In genomic region chr1:58815069-58815679, GRCh38 we compare ENCODE assay signal across 8 cellular contexts. TPM values are rescaled to one million over a fixed set of nuclear protein-coding genes. Genes with fewer than 3 reads are reported as not detected.
DNase-seq lines count a peak whose midpoint lies in the region; ATAC-seq and TF ChIP-seq lines count a peak whose summit lies in the region.

No MANE protein-coding gene starts in this region.

- H3K9ac ChIP-seq in BLaER1 (peak overlapping the region; percentile 76), iPS-15b (ENCODE audit: low read depth, low read length) (no peak overlapping the region)

- 4% methylated on average over 22 to 36 of the region's 36 CpGs for WGBS in body of pancreas, 2 donors

- intact Hi-C loops in body of pancreas (cut with DNase I): no loop called here
- intact Hi-C loops in gastrocnemius medialis (cut with DNase I; ENCODE audit: low total_unique reads): no loop called here

- H3K27ac ChIP-seq in BLaER1 (peak overlapping the region; percentile 19; the same call in 1 of the 2 replicates), body of pancreas (peak overlapping the region; percentile 80 to 96 (median 90)), gastrocnemius medialis (peak overlapping the region; percentile 89 to 94 (median 92))

- H3K4me1 ChIP-seq in BLaER1 (peaks cover 21% of the 10 kb centered on the region), body of pancreas (peaks cover 55% of the 10 kb centered on the region), iPS-15b (ENCODE audit: control insufficient read depth, insufficient read depth, low read length) (no peaks in the 10 kb centered on the region), gastrocnemius medialis (peaks cover 0 to 6% of the 10 kb centered on the region in 2 donors)

- TF ChIP-seq CTCF in body of pancreas (IDR thresholded peaks at IDR 0.05) (peak in 4 of 7 experiments; percentile 14 to 23 (median 20)), gastrocnemius medialis (IDR thresholded peaks at IDR 0.05 in 4 of 5, conservative IDR thresholded peaks at IDR 0.05 in 1 of 5) (no peak)

- H3K27me3 ChIP-seq in BLaER1 (no peaks in the 10 kb centered on the region), body of pancreas (no peaks in the 10 kb centered on the region), iPS-15b (ENCODE audit: control insufficient read depth, insufficient read depth, low read length) (peaks cover 20% of the 10 kb centered on the region), gastrocnemius medialis (no peaks in the 10 kb centered on the region)

- no peaks in the 10 kb centered on the region for H3K9me3 ChIP-seq in BLaER1
- no peaks in the 10 kb centered on the region for H3K9me3 ChIP-seq in body of pancreas
- no peaks in the 10 kb centered on the region for H3K9me3 ChIP-seq in iPS-15b (ENCODE audit: control insufficient read depth, insufficient read depth, low read length)
- H3K9me3 ChIP-seq in gastrocnemius medialis: no peaks in the 10 kb centered on the region

- ATAC-seq in GM19372 (IDR thresholded peaks at IDR 0.05; ENCODE audit: low read depth, unreplicated experiment): peak; percentile 66
- peak; percentile 48 for ATAC-seq in HG03442 (IDR thresholded peaks at IDR 0.05; ENCODE audit: unreplicated experiment)
- ATAC-seq in body of pancreas: peak; percentile 82
- peak; percentile 48 to 52 for ATAC-seq in gastrocnemius medialis

- peak; percentile 28 to 70 for DNase-seq in SW 1271 (lab: John Stamatoyannopoulos, UW)
- DNase-seq in body of pancreas: peak; percentile 87 to 92 (median 88)
- peak; percentile 39 to 77 for DNase-seq in gastrocnemius medialis
- DNase-seq in NCI-H345 treated with DMSO at 0.1 percent for 48 hours (lab: John Stamatoyannopoulos, UW; ENCODE audit: unreplicated experiment): no peak

- TF ChIP-seq POLR2A in body of pancreas (IDR thresholded peaks at IDR 0.05) (peak; percentile 67 to 74 (median 67)), gastrocnemius medialis (IDR thresholded peaks at IDR 0.05) (peak; percentile 30 to 31)

- H4K20me1 ChIP-seq in BLaER1: no peaks in the 10 kb centered on the region

- H3K4me3 ChIP-seq in BLaER1: peak overlapping the region; percentile 66
- H3K4me3 ChIP-seq in body of pancreas: peak overlapping the region; percentile 18 to 71
- peak overlapping the region; percentile 75 for H3K4me3 ChIP-seq in iPS-15b (ENCODE audit: low read depth, low read length)
- peak overlapping the region; percentile 71 to 82 (median 72) for H3K4me3 ChIP-seq in gastrocnemius medialis

- in situ Hi-C loops in gastrocnemius medialis (cut with MboI; ENCODE audit: low sequenced_read_pairs in 4 of 4): no loop called here

- H3K36me3 ChIP-seq in BLaER1 (no peaks in the 10 kb centered on the region), body of pancreas (replicated peaks in 1 of 2; ENCODE audit: insufficient read depth in 1 of 2, low read depth in 2 of 2) (no peaks in the 10 kb centered on the region), iPS-15b (ENCODE audit: control insufficient read depth, insufficient read depth, low read length) (no peaks in the 10 kb centered on the region), gastrocnemius medialis (no peaks in the 10 kb centered on the region)

- peak overlapping the region; percentile 96 for H3K4me2 ChIP-seq in BLaER1

RNA-seq across cellular contexts. Expression of gene JUN, which starts 31.3 kb away (rescaled TPM):
- total RNA-seq in body of pancreas: 100 to 1,000 TPM; 320 to 712 TPM
- total RNA-seq in gastrocnemius medialis: 100 to 1,000 TPM in 2 of 4 donors, 10 to 100 TPM in 2; 41.2 to 104 (median 90.8) TPM

Comparison
In these comparisons a context has a peak if more than half of its experiments do, and no peak if none do; other contexts are left out.
1. H3K27ac ChIP-seq: peak in every context shown above with its lines; median percentile 92 in gastrocnemius medialis; 90 in body of pancreas; 19 in BLaER1.
2. CTCF ChIP-seq: peak in body of pancreas (4 of 7); none in gastrocnemius medialis (0 of 5).
3. Peak in every context shown above with its lines, with median percentiles within 50 percentile points of each other: H3K4me3 ChIP-seq and ATAC-seq.